ENCODE assay signal across 8 cellular contexts in genomic region chr6:43798688-43799444, GRCh38. TPM values are rescaled to one million over a fixed set of nuclear protein-coding genes. Genes with fewer than 3 reads are reported as not detected.
DNase-seq lines count a peak whose midpoint lies in the region; ATAC-seq and TF ChIP-seq lines count a peak whose summit lies in the region.

No MANE protein-coding gene starts in this region.

- no peaks in the 10 kb centered on the region for H3K9me3 Mint-ChIP-seq in CD4-positive, CD25-positive, alpha-beta regulatory T cell

- peak in 1 of 3 donors; percentile 17 for DNase-seq in CD4-positive, CD25-positive, alpha-beta regulatory T cell
- DNase-seq in H4 (ENCODE audit: low spot score) = peak; percentile 91
- DNase-seq in RPMI7951 (ENCODE audit: low read depth) = peak; percentile 91
- DNase-seq in psoas muscle = peak; percentile 85 to 95
- DNase-seq in putamen (ENCODE audit: low spot score) = no peak
- no peak for DNase-seq in tibial nerve (ENCODE audit: low spot score in 2 of 2)

- WGBS in psoas muscle, 3 donors = 42 to 54% (median 46%) methylated on average over 10 of the region's 10 CpGs
- WGBS in tibial nerve, 2 donors = 80 to 84% methylated on average over 5 to 10 of the region's 10 CpGs

- H3K4me3 Mint-ChIP-seq in CD4-positive, CD25-positive, alpha-beta regulatory T cell = peak overlapping the region in 1 of 4 donors; percentile 4

- no peaks in the 10 kb centered on the region for H3K27me3 ChIP-seq in CD4-positive, CD25-positive, alpha-beta regulatory T cell (ENCODE audit: control insufficient read depth, insufficient read depth, low read length)
- H3K27me3 ChIP-seq in psoas muscle (ENCODE audit: insufficient read depth in 3 of 3, low read length in 2 of 3) = no peaks in the 10 kb centered on the region
- H3K27me3 ChIP-seq in tibial nerve = no peaks in the 10 kb centered on the region

- H3K27ac ChIP-seq in CD4-positive, CD25-positive, alpha-beta regulatory T cell (ENCODE audit: insufficient read depth, low read length, poor library complexity, severe bottlenecking) = no peak overlapping the region
- peak overlapping the region; percentile 89 for H3K27ac ChIP-seq in psoas muscle
- no peak overlapping the region for H3K27ac ChIP-seq in tibial nerve

- no peaks in the 10 kb centered on the region for H3K36me3 Mint-ChIP-seq in CD4-positive, CD25-positive, alpha-beta regulatory T cell

- no peaks in the 10 kb centered on the region for H3K9me3 ChIP-seq in CD4-positive, CD25-positive, alpha-beta regulatory T cell (ENCODE audit: control insufficient read depth in 2 of 2, low read length in 2 of 2)
- H3K9me3 ChIP-seq in psoas muscle (no peaks in the 10 kb centered on the region), tibial nerve (no peaks in the 10 kb centered on the region)

- TF ChIP-seq POLR2A in tibial nerve (IDR thresholded peaks at IDR 0.05) = no peak

- intact Hi-C loops in psoas muscle (cut with DNase I) = loop anchor here in 1 of 2 donors (2.0 kb wide), 1 partner anchor 24 kb away; no protein-coding TSS in a partner anchor

- no peaks in the 10 kb centered on the region for H3K27me3 Mint-ChIP-seq in CD4-positive, CD25-positive, alpha-beta regulatory T cell

- H3K4me3 ChIP-seq in CD4-positive, CD25-positive, alpha-beta regulatory T cell (ENCODE audit: low read depth, low read length) = no peak overlapping the region
- H3K4me3 ChIP-seq in psoas muscle = no peak overlapping the region
- no peak overlapping the region for H3K4me3 ChIP-seq in tibial nerve

- TF ChIP-seq CTCF in psoas muscle (IDR thresholded peaks at IDR 0.05) (no peak), tibial nerve (IDR thresholded peaks at IDR 0.05) (no peak)

- no peaks in the 10 kb centered on the region for H3K4me1 ChIP-seq in CD4-positive, CD25-positive, alpha-beta regulatory T cell (ENCODE audit: control insufficient read depth, insufficient read depth, low read length, poor library complexity, severe bottlenecking)
- H3K4me1 ChIP-seq in psoas muscle (peaks cover 59% of the 10 kb centered on the region), tibial nerve (peaks cover 0 to 11% (median 0%) of the 10 kb centered on the region in 4 donors)

- no peaks in the 10 kb centered on the region for H3K36me3 ChIP-seq in CD4-positive, CD25-positive, alpha-beta regulatory T cell (ENCODE audit: control insufficient read depth, insufficient read depth, low read length)
- H3K36me3 ChIP-seq in psoas muscle (ENCODE audit: insufficient read depth in 1 of 2, low read depth in 1 of 2) (no peaks in the 10 kb centered on the region), tibial nerve (no peaks in the 10 kb centered on the region)

- H3K4me1 Mint-ChIP-seq in CD4-positive, CD25-positive, alpha-beta regulatory T cell = peaks cover 0 to 8% (median 3%) of the 10 kb centered on the region in 4 donors

- H3K27ac Mint-ChIP-seq in CD4-positive, CD25-positive, alpha-beta regulatory T cell = peak overlapping the region in 1 of 3 donors; percentile 14

- ATAC-seq in CD4-positive, CD25-positive, alpha-beta regulatory T cell (ENCODE audit: low read depth in 2 of 2) = peak; percentile 22 to 38
- ATAC-seq in esophagus mucosa (peak; percentile 93), psoas muscle (peak; percentile 92 to 97 (median 94)), GM21360 (IDR thresholded peaks at IDR 0.05; ENCODE audit: unreplicated experiment) (no peak)

- no peak for TF ChIP-seq EP300 in tibial nerve (IDR thresholded peaks at IDR 0.05)

RNA-seq across cellular contexts. Expression of gene VEGFA, which starts 28.9 kb away (rescaled TPM):
- total RNA-seq in CD4-positive, CD25-positive, alpha-beta regulatory T cell = 0.22 TPM
- under 1 TPM in 2 of 4 donors, not detected in 2; 0.01 to 0.13 TPM for polyA plus RNA-seq in CD4-positive, CD25-positive, alpha-beta regulatory T cell
- total RNA-seq in H4 (2014; rRNA removed; shearing (Covaris generic)) = 46.8 and 55.6 TPM in 2 replicates
- total RNA-seq in RPMI7951 (2014; rRNA removed; shearing (Covaris generic)) = 108 and 135 TPM in 2 replicates
- total RNA-seq in esophagus mucosa = 129 TPM
- 100 to 1,000 TPM; 132 to 345 (median 208) TPM for total RNA-seq in psoas muscle
- polyA plus RNA-seq in psoas muscle = 100 to 1,000 TPM in 1 of 3 donors, 10 to 100 TPM in 2; 78.1 to 125 (median 88.3) TPM
- 100 to 1,000 TPM; 175 to 220 (median 177) TPM for total RNA-seq in tibial nerve

Comparison
In these comparisons a context has a peak if more than half of its experiments do, and no peak if none do; other contexts are left out.
1. DNase-seq: peak in H4 (single experiment), RPMI7951 (single experiment) and psoas muscle (2 of 2); none in putamen (single experiment) and tibial nerve (0 of 2).
2. RNA of gene VEGFA, which starts 28.9 kb away (total RNA-seq): 132 to 345 TPM in psoas muscle, 175 to 220 TPM in tibial nerve, 129 TPM in esophagus mucosa (single experiment), 108 to 135 TPM in RPMI7951 and 46.8 to 55.6 TPM in H4; 0.22 TPM in CD4-positive, CD25-positive, alpha-beta regulatory T cell (single experiment); every median in the first group is over 10 times any median in the second.